Comparison of ENCODE assay signal across 35 cellular contexts in genomic region chr15:23753248-23753647, GRCh38.
"Had no signal": no experiment of that assay in that cellular context is flagged by ENCODE, and none has a peak within 500 bp of the region (broad histone marks: within the 10 kb centered on the region; RNA-seq: fewer than 3 reads in every experiment).

No MANE protein-coding gene starts in this region.

- H3K27me3 ChIP-seq: MG63 had no signal

- H3K4me2 ChIP-seq: KMS-11 had no signal

- DNase-seq: Karpas-422, Kasumi-1, MG63, MM.1S, MV-4-11, NCI-H1048, NCI-H1092, NCI-H1092 treated with DMSO at 0.1 percent for 48 hours, NCI-H1105, NCI-H1105 treated with DMSO at 0.1 percent for 48 hours, NCI-H1417, NCI-H1417 treated with DMSO at 0.1 percent for 48 hours, NCI-H1436, NCI-H1436 treated with DMSO at 0.1 percent for 48 hours, NCI-H146, NCI-H1694, NCI-H1694 treated with DMSO at 0.1 percent for 48 hours, NCI-H187, NCI-H187 treated with DMSO at 0.1 percent for 48 hours, NCI-H1930, NCI-H2029, NCI-H2029 treated with DMSO at 0.1 percent for 48 hours, NCI-H2081, NCI-H2081 treated with DMSO at 0.1 percent for 48 hours, NCI-H2107, NCI-H2171, NCI-H2171 treated with DMSO at 0.1 percent for 48 hours, NCI-H2227 treated with DMSO at 0.1 percent for 48 hours, NCI-H226, NCI-H345, NCI-H446, NCI-H446 treated with DMSO at 0.1 percent for 48 hours, NCI-H510A, NCI-H510A treated with DMSO at 0.1 percent for 48 hours had no signal

- H3K27ac ChIP-seq: KMS-11 had no signal

- H3K9me3 ChIP-seq: MG63 had no signal

- H3K9ac ChIP-seq: KMS-11 had no signal

- H3K36me3 ChIP-seq: MG63 had no signal

- H3K4me3 ChIP-seq: MG63 had no signal
